In genomic region chr7:150778738-150779301, GRCh38 we compare ENCODE assay signal across 8 cellular contexts. TPM values are rescaled to one million over a fixed set of nuclear protein-coding genes. Genes with fewer than 3 reads are reported as not detected.
A peak's percentile ranks its signal among the peaks of the same experiment; 100 is the strongest.
DNase-seq lines count a peak whose midpoint lies in the region; ATAC-seq and TF ChIP-seq lines count a peak whose summit lies in the region.

No MANE protein-coding gene starts in this region.

- H2AFZ ChIP-seq in parathyroid adenoma, result no peak overlapping the region

- DNase-seq in GM03348 (ENCODE audit: low spot score), result peak; percentile 79
- DNase-seq in MG63, result peak; percentile 60
- peak; percentile 45 for DNase-seq in SHP77 treated with DMSO at 0.1 percent for 48 hours (lab: John Stamatoyannopoulos, UW)
- DNase-seq in activated gamma-delta T cell treated with anti-CD3 and anti-CD28 coated beads, Interleukin-2, amount 50 U/mL, for 16 hours (ENCODE audit: low read depth), result peak; percentile 59
- peak in 1 of 2 donors; percentile 83 for DNase-seq in upper lobe of left lung

- H3K4me1 ChIP-seq in gastroesophageal sphincter, result peaks cover 0 to 8% (median 2%) of the 10 kb centered on the region in 3 donors
- no peaks in the 10 kb centered on the region for H3K4me1 ChIP-seq in parathyroid adenoma
- peaks cover 0 to 15% (median 11%) of the 10 kb centered on the region in 4 donors for H3K4me1 ChIP-seq in upper lobe of left lung

- 6 to 7% methylated on average over 12 of the region's 12 CpGs for WGBS in gastroesophageal sphincter (ENCODE audit: low coverage in 1 of 2), 2 donors
- 9 to 10% methylated on average over 12 of the region's 12 CpGs for WGBS in upper lobe of left lung, 2 donors

- H3K79me2 ChIP-seq in parathyroid adenoma, result no peaks in the 10 kb centered on the region

- TF ChIP-seq CTCF in gastroesophageal sphincter (IDR thresholded peaks at IDR 0.05) (peak; percentile 70 to 83 (median 79)), parathyroid adenoma (IDR thresholded peaks at IDR 0.05) (peak; percentile 87), upper lobe of left lung (IDR thresholded peaks at IDR 0.05) (peak; percentile 69 to 87 (median 76))

- H3K27ac ChIP-seq in gastroesophageal sphincter (no peak overlapping the region), parathyroid adenoma (no peak overlapping the region), upper lobe of left lung (no peak overlapping the region)

- ATAC-seq in gastroesophageal sphincter (peak; percentile 71), upper lobe of left lung (ENCODE audit: low FRiP score in 2 of 2) (peak; percentile 86 to 95), HG02970 (IDR thresholded peaks at IDR 0.05; ENCODE audit: low FRiP score, unreplicated experiment) (no peak)

- TF ChIP-seq POLR2A in gastroesophageal sphincter (IDR thresholded peaks at IDR 0.05) (no peak), upper lobe of left lung (IDR thresholded peaks at IDR 0.05) (no peak)

- no peak overlapping the region for H3K9ac ChIP-seq in parathyroid adenoma

- H3K4me2 ChIP-seq in parathyroid adenoma (ENCODE audit: low read length), result no peak overlapping the region

- H3K36me3 ChIP-seq in MG63 (no peaks in the 10 kb centered on the region), gastroesophageal sphincter (no peaks in the 10 kb centered on the region), parathyroid adenoma (ENCODE audit: control insufficient read depth, insufficient read depth, low read length) (no peaks in the 10 kb centered on the region), upper lobe of left lung (no peaks in the 10 kb centered on the region)

- H3K4me3 ChIP-seq in MG63 (no peak overlapping the region), gastroesophageal sphincter (no peak overlapping the region), parathyroid adenoma (ENCODE audit: low read depth, low read length) (no peak overlapping the region), upper lobe of left lung (no peak overlapping the region)

- H3K9me3 ChIP-seq in MG63 (no peaks in the 10 kb centered on the region), gastroesophageal sphincter (peaks cover 0 to 10% (median 0%) of the 10 kb centered on the region in 3 donors), parathyroid adenoma (ENCODE audit: control insufficient read depth, low read length) (no peaks in the 10 kb centered on the region), upper lobe of left lung (peaks cover 0 to 5% (median 2%) of the 10 kb centered on the region in 4 donors)

- no peaks in the 10 kb centered on the region for H3K27me3 ChIP-seq in MG63
- H3K27me3 ChIP-seq in gastroesophageal sphincter, result no peaks in the 10 kb centered on the region
- no peaks in the 10 kb centered on the region for H3K27me3 ChIP-seq in parathyroid adenoma (ENCODE audit: control insufficient read depth, insufficient read depth, low read length)
- H3K27me3 ChIP-seq in upper lobe of left lung, result no peaks in the 10 kb centered on the region

- TF ChIP-seq EP300 in gastroesophageal sphincter (IDR thresholded peaks at IDR 0.05) (no peak), upper lobe of left lung (IDR thresholded peaks at IDR 0.05) (no peak)

RNA-seq across cellular contexts. Expression of gene TMEM176B, which starts 21.3 kb away (rescaled TPM):
- 0.23 TPM in 1 of 2 replicates, not detected in the other for total RNA-seq in MG63 (2014; rRNA removed; shearing (Covaris generic); ENCODE audit: low replicate concordance)
- total RNA-seq in gastroesophageal sphincter (10 to 100 TPM; 18.2 to 69.3 (median 52.6) TPM), upper lobe of left lung (10 to 100 TPM; 10.5 to 82.8 (median 27.4) TPM)

RNA-seq across cellular contexts. Expression of gene TMEM176A, which starts 21.7 kb away (rescaled TPM):
- total RNA-seq in MG63 (2014; rRNA removed; shearing (Covaris generic); ENCODE audit: low replicate concordance), result not detected in 2 replicates
- total RNA-seq in gastroesophageal sphincter, result 10 to 100 TPM in 3 of 4 donors, 1 to 10 TPM in 1; 6.5 to 42.4 (median 28.7) TPM
- 10 to 100 TPM in 5 of 6 donors, 1 to 10 TPM in 1; 8.4 to 67.9 (median 16.3) TPM for total RNA-seq in upper lobe of left lung

RNA-seq across cellular contexts. Expression of gene GIMAP5, which starts 41.6 kb away (rescaled TPM):
- not detected in 2 replicates for total RNA-seq in MG63 (2014; rRNA removed; shearing (Covaris generic); ENCODE audit: low replicate concordance)
- total RNA-seq in gastroesophageal sphincter (10 to 100 TPM; 16.8 to 43.3 (median 32.5) TPM), upper lobe of left lung (100 to 1,000 TPM in 1 of 6 donors, 10 to 100 TPM in 5; 28.0 to 103 (median 41.3) TPM)

Comparison
In these comparisons a context has a peak if more than half of its experiments do, and no peak if none do; other contexts are left out.
1. RNA of gene GIMAP5, which starts 41.6 kb away (total RNA-seq): 28.0 to 103 TPM in upper lobe of left lung and 16.8 to 43.3 TPM in gastroesophageal sphincter; not detected in MG63; every median in the first group is over 10 times any median in the second.
2. Peak in every context shown above with its lines, with median percentiles within 50 percentile points of each other: CTCF ChIP-seq.